ENCODE assay signal across 1 cellular context in genomic region chr7:127580612-127581011, GRCh38.
TF ChIP-seq lines count a peak whose summit lies in the region.

No MANE protein-coding gene starts in this region.

TF ChIP-seq in SK-N-SH treated with all-trans-retinoic acid at 6 μM for 48 hours, 23 proteins besides CTCF, POLR2A, EP300 and RAD21 (continued from another document):
- TF ChIP-seq, protein P1, sequence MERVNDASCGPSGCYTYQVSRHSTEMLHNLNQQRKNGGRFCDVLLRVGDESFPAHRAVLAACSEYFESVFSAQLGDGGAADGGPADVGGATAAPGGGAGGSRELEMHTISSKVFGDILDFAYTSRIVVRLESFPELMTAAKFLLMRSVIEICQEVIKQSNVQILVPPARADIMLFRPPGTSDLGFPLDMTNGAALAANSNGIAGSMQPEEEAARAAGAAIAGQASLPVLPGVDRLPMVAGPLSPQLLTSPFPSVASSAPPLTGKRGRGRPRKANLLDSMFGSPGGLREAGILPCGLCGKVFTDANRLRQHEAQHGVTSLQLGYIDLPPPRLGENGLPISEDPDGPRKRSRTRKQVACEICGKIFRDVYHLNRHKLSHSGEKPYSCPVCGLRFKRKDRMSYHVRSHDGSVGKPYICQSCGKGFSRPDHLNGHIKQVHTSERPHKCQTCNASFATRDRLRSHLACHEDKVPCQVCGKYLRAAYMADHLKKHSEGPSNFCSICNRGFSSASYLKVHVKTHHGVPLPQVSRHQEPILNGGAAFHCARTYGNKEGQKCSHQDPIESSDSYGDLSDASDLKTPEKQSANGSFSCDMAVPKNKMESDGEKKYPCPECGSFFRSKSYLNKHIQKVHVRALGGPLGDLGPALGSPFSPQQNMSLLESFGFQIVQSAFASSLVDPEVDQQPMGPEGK (CRISPR knock-in tag; IDR thresholded peaks at IDR 0.05; ENCODE audit: borderline replicate concordance), result no peak
- no peak for TF ChIP-seq ZC3H10 (CRISPR knock-in tag; IDR thresholded peaks at IDR 0.05)
- no peak for TF ChIP-seq RARB (CRISPR knock-in tag; IDR thresholded peaks at IDR 0.05)
- TF ChIP-seq ESRRG (CRISPR knock-in tag; IDR thresholded peaks at IDR 0.05), result no peak
- no peak for TF ChIP-seq SNAI2 (CRISPR knock-in tag; IDR thresholded peaks at IDR 0.05)
- TF ChIP-seq, protein P2, sequence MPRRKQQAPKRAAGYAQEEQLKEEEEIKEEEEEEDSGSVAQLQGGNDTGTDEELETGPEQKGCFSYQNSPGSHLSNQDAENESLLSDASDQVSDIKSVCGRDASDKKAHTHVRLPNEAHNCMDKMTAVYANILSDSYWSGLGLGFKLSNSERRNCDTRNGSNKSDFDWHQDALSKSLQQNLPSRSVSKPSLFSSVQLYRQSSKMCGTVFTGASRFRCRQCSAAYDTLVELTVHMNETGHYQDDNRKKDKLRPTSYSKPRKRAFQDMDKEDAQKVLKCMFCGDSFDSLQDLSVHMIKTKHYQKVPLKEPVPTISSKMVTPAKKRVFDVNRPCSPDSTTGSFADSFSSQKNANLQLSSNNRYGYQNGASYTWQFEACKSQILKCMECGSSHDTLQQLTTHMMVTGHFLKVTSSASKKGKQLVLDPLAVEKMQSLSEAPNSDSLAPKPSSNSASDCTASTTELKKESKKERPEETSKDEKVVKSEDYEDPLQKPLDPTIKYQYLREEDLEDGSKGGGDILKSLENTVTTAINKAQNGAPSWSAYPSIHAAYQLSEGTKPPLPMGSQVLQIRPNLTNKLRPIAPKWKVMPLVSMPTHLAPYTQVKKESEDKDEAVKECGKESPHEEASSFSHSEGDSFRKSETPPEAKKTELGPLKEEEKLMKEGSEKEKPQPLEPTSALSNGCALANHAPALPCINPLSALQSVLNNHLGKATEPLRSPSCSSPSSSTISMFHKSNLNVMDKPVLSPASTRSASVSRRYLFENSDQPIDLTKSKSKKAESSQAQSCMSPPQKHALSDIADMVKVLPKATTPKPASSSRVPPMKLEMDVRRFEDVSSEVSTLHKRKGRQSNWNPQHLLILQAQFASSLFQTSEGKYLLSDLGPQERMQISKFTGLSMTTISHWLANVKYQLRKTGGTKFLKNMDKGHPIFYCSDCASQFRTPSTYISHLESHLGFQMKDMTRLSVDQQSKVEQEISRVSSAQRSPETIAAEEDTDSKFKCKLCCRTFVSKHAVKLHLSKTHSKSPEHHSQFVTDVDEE (CRISPR knock-in tag; IDR thresholded peaks at IDR 0.05), result no peak
- TF ChIP-seq, protein P3, sequence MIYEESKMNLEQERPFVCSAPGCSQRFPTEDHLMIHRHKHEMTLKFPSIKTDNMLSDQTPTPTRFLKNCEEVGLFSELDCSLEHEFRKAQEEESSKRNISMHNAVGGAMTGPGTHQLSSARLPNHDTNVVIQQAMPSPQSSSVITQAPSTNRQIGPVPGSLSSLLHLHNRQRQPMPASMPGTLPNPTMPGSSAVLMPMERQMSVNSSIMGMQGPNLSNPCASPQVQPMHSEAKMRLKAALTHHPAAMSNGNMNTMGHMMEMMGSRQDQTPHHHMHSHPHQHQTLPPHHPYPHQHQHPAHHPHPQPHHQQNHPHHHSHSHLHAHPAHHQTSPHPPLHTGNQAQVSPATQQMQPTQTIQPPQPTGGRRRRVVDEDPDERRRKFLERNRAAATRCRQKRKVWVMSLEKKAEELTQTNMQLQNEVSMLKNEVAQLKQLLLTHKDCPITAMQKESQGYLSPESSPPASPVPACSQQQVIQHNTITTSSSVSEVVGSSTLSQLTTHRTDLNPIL (CRISPR knock-in tag; IDR thresholded peaks at IDR 0.05; ENCODE audit: low read depth), result no peak
TF ChIP-seq in SK-N-SH treated with all-trans-retinoic acid at 6 μM for 48 hours: peak in this region for 0.
